In the genomic region with DNA sequence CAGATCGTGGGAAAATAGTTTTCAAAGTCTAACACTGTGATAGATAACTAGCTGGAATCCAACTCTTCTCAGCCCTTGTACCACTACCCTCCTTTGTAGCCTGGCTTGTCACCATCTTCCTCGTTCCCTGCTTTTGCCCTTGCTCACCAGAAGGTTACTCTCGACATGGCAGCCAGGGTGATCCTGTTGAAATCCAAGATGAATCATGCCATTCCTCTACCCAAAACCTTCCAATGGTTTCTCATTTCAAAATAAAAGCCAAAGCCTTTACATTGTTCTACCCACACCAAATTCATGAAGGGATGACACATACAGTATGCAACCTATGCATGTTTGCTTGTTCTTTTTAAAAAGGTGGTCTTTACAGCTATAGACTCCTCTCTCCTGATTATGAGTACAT, we compare ENCODE assay signal across 20 cellular contexts. TPM values are rescaled to one million over a fixed set of nuclear protein-coding genes. Genes with fewer than 3 reads are reported as not detected.
DNase-seq lines count a peak whose midpoint lies in the region; ATAC-seq, FAIRE-seq and TF ChIP-seq lines count a peak whose summit lies in the region.
"Had no signal": no experiment of that assay in that cellular context is flagged by ENCODE, and none has a peak within 500 bp of the region (broad histone marks: within the 10 kb centered on the region; RNA-seq: fewer than 3 reads in every experiment).

No MANE protein-coding gene starts in this region.

- DNase-seq in A549 (ENCODE audit: low read depth in 1 of 2, low spot score in 1 of 2) (peak in 1 of 2 experiments; percentile 22), HPDE6-E6E7 (ENCODE audit: extremely low spot score) (peak; percentile 12), fibroblast of peridontal ligament (ENCODE audit: extremely low read depth) (peak; percentile 48), hepatic stellate cell (ENCODE audit: low spot score) (no peak), NCI-H510A treated with DMSO at 0.1 percent for 48 hours (lab: John Stamatoyannopoulos, UW) (no peak), NCI-H2171 (lab: John Stamatoyannopoulos, UW) (no peak)
- DNase-seq in CD8-positive, alpha-beta T cell = no peak
- DNase-seq: activated CD4-positive, alpha-beta T cell treated with anti-CD3 and anti-CD28 coated beads, Interleukin-2, amount 50 U/mL, for 4 hours; activated effector memory CD4-positive, alpha-beta T cell treated with Interleukin-2 at 50 U/mL for 16 hours; Calu3; heart right ventricle; NCI-H1105; ovary; small intestine; stimulated activated naive CD4-positive, alpha-beta T cell; T-helper 9 cell; upper lobe of right lung had no signal

- H3K4me3 Mint-ChIP-seq in activated T-helper 17 cell treated with anti-CD3 and anti-CD28 coated beads, Interleukin-2, amount 50 U/mL, for 72 hours = peak overlapping the region; percentile 2
- H3K4me3 Mint-ChIP-seq in CD8-positive, alpha-beta T cell = no peak overlapping the region

- H3K4me2 ChIP-seq in A549 = no peak overlapping the region

- no peak for TF ChIP-seq EP300 in A549 (IDR thresholded peaks at IDR 0.05)

- no peaks in the 10 kb centered on the region for H3K36me3 ChIP-seq in CD8-positive, alpha-beta T cell (ENCODE audit: insufficient read depth, low read length)
- H3K36me3 ChIP-seq: heart right ventricle, ovary, SJCRH30, upper lobe of right lung had no signal

- no peak for TF ChIP-seq POLR2A in A549 (IDR thresholded peaks at IDR 0.05; ENCODE audit: low read length)

- H3K4me1 ChIP-seq in A549 = 0 out of 3 replicates have a peak, but pooled peaks cover 4% of the 10 kb centered on the region
- peaks cover 9% of the 10 kb centered on the region for H3K4me1 ChIP-seq in CD8-positive, alpha-beta T cell (ENCODE audit: insufficient read depth, low read length)
- H3K4me1 ChIP-seq: SJCRH30, upper lobe of right lung had no signal

- H3K27me3 Mint-ChIP-seq in activated T-helper 17 cell treated with anti-CD3 and anti-CD28 coated beads, Interleukin-2, amount 50 U/mL, for 72 hours = no peaks in the 10 kb centered on the region
- no peaks in the 10 kb centered on the region for H3K27me3 Mint-ChIP-seq in CD8-positive, alpha-beta T cell (ENCODE audit: low read depth)

- 30% methylated on average over 3 of the region's 3 CpGs for WGBS in A549 (ENCODE audit: missing lambda C conversion rate)

- no peaks in the 10 kb centered on the region for H3K27me3 ChIP-seq in CD8-positive, alpha-beta T cell (ENCODE audit: insufficient read depth, low read length)
- H3K27me3 ChIP-seq: heart right ventricle, ovary, upper lobe of right lung had no signal

- ATAC-seq in A549 = peak; percentile 19 to 73; a peak in 3 of 6 replicates
- no peak for ATAC-seq in activated T-helper 17 cell treated with anti-CD3 and anti-CD28 coated beads, Interleukin-2, amount 50 U/mL, for 72 hours (replicated peaks)
- ATAC-seq in CD8-positive, alpha-beta T cell = no peak
- ATAC-seq: heart right ventricle, upper lobe of right lung had no signal

- no peak overlapping the region for H3K27ac ChIP-seq in A549
- H3K27ac ChIP-seq in CD8-positive, alpha-beta T cell (ENCODE audit: low read depth, low read length) = no peak overlapping the region
- H3K27ac ChIP-seq: heart right ventricle, ovary, SJCRH30, upper lobe of right lung had no signal

- peaks cover 29% of the 10 kb centered on the region for H3K4me1 Mint-ChIP-seq in activated T-helper 17 cell treated with anti-CD3 and anti-CD28 coated beads, Interleukin-2, amount 50 U/mL, for 72 hours
- peaks cover 59% of the 10 kb centered on the region for H3K4me1 Mint-ChIP-seq in CD8-positive, alpha-beta T cell (ENCODE audit: low read depth)

- intact Hi-C loops in CD8-positive, alpha-beta T cell (cut with DNase I, micrococcal nuclease) = no loop called here

- no peaks in the 10 kb centered on the region for H3K9me3 Mint-ChIP-seq in activated T-helper 17 cell treated with anti-CD3 and anti-CD28 coated beads, Interleukin-2, amount 50 U/mL, for 72 hours
- no peaks in the 10 kb centered on the region for H3K9me3 Mint-ChIP-seq in CD8-positive, alpha-beta T cell

- no peak overlapping the region for H3K4me3 ChIP-seq in A549
- no peak overlapping the region for H3K4me3 ChIP-seq in CD8-positive, alpha-beta T cell (ENCODE audit: low read depth, low read length)
- H3K4me3 ChIP-seq: heart right ventricle, ovary, SJCRH30, upper lobe of right lung had no signal

- CTCF ChIA-PET in A549 (lab: Yijun Ruan, JAX) = interaction anchor here (0.7 to 1.0 kb wide), 2 partner anchors 53 to 108 kb away, joined by 3 read pairs; no protein-coding TSS in a partner anchor
- CTCF ChIA-PET in CD8-positive, alpha-beta T cell (lab: Charles Lee) = no interaction called here

- POLR2A ChIA-PET in A549 (lab: Yijun Ruan, JAX) = no interaction called here
- POLR2A ChIA-PET in CD8-positive, alpha-beta T cell (lab: Charles Lee) = no interaction called here

- H3K27ac Mint-ChIP-seq in activated T-helper 17 cell treated with anti-CD3 and anti-CD28 coated beads, Interleukin-2, amount 50 U/mL, for 72 hours = peak overlapping the region; percentile 8
- no peak overlapping the region for H3K27ac Mint-ChIP-seq in CD8-positive, alpha-beta T cell

- no peak for TF ChIP-seq RAD21 in A549 (conservative IDR thresholded peaks at IDR 0.05 in 1 of 2, IDR thresholded peaks at IDR 0.05 in 1 of 2)

- no peak for FAIRE-seq in A549 (lab: Jason Lieb, UNC)
- FAIRE-seq: endometrium, small intestine had no signal

- peaks cover 45% of the 10 kb centered on the region for H3K36me3 Mint-ChIP-seq in activated T-helper 17 cell treated with anti-CD3 and anti-CD28 coated beads, Interleukin-2, amount 50 U/mL, for 72 hours (ENCODE audit: low read depth)
- peaks cover 58% of the 10 kb centered on the region for H3K36me3 Mint-ChIP-seq in CD8-positive, alpha-beta T cell

- no peaks in the 10 kb centered on the region for H3K9me3 ChIP-seq in A549
- H3K9me3 ChIP-seq in CD8-positive, alpha-beta T cell (ENCODE audit: low read length) = no peaks in the 10 kb centered on the region
- H3K9me3 ChIP-seq: heart right ventricle, ovary, SJCRH30, upper lobe of right lung had no signal

- no peak for TF ChIP-seq CTCF in A549 (IDR thresholded peaks at IDR 0.05)
- no peak for TF ChIP-seq CTCF in CD8-positive, alpha-beta T cell (IDR thresholded peaks at IDR 0.05)

TF ChIP-seq in A549, 52 proteins besides CTCF, POLR2A, EP300 and RAD21:
- TF ChIP-seq ZSCAN20 (CRISPR knock-in tag; IDR thresholded peaks at IDR 0.05) (no peak), FOSL2 (IDR thresholded peaks at IDR 0.05) (no peak), FOSL2 (CRISPR knock-in tag; IDR thresholded peaks at IDR 0.05) (0 out of 2 replicates have a peak, but pooled peaks have one; percentile 15)

RNA-seq across cellular contexts. Expression of a gene that starts 45.7 kb away (rescaled TPM):
- polyA plus RNA-seq in A549 (2011; rRNA removed) = 32.4 and 34.4 TPM in 2 replicates
- 5.2 and 6.9 TPM in 2 replicates for polyA plus RNA-seq in A549 (2012; cell fraction: cytosol; rRNA removed)
- polyA plus RNA-seq in A549 (2012; cell fraction: nucleus; rRNA removed) = 3.2 and 5.4 TPM in 2 replicates
- polyA plus RNA-seq in A549 (2017; fragmentation: RNase III; extraction: RNeasy Plus Mini Kit Qiagen cat#74134 plus additional on column Dnase treatment) = 11.6 to 14.0 TPM (median 11.7 TPM) in 3 replicates
- polyA minus RNA-seq in A549 (2011; rRNA and poly(A)+ RNA removed) = 15.4 and 26.1 TPM in 2 replicates
- 10 to 100 TPM; 38.0 to 51.7 TPM for total RNA-seq in activated T-helper 17 cell treated with anti-CD3 and anti-CD28 coated beads, Interleukin-2, amount 50 U/mL, for 72 hours
- total RNA-seq in CD8-positive, alpha-beta T cell = 100 to 1,000 TPM; 136 to 141 TPM

Comparison
In these comparisons a context has a peak if more than half of its experiments do, and no peak if none do; other contexts are left out.
1. ATAC-seq: peak in A549 (2 of 2); none in activated T-helper 17 cell treated with anti-CD3 and anti-CD28 coated beads, Interleukin-2, amount 50 U/mL, for 72 hours (single experiment) and CD8-positive, alpha-beta T cell (single experiment).
2. DNase-seq: peak in HPDE6-E6E7 (single experiment) and fibroblast of peridontal ligament (single experiment); none in hepatic stellate cell (single experiment), NCI-H510A treated with DMSO at 0.1 percent for 48 hours (single experiment), CD8-positive, alpha-beta T cell (0 of 7) and NCI-H2171 (single experiment).